ENCODE assay signal across 1 cellular context in the genomic region with DNA sequence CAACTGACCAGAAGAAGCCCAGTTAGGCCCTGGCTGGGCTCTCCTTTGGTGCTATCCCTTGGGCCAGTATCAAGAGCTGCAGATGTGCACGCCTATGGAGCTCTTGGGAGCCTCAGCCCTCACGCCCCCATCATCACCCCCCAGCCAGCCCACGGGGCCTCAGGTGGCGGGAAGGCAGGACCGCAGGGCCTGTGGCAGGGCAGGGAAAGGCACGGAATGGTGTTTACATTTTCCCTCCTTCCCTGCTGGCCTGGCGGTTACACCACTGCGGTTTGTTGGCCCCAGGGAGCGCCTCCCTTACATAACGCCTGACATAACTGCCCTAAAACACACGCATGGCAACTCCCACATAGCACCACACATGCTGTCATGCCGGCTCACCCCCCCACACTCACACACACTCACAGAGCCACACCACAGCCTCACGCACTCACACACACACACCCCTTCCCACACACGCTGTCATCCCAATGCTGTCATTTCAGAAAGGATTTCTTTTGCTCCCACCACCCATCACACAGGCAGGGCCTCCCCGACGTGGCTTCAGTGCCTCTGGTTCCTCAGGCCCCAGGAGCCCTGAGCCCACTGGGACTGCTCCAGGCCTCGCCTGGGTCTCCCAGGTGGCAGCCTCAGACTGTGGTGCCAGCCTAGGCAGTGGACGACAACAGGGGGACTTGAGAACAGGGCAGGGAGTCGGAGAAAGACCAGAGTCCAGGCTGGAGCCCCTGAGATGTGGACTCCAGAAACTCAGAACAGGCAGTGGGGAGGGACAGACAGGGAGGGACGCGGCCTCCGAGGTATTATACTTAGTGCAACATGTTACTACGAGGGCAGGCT.
TF ChIP-seq lines count a peak whose summit lies in the region.

No MANE protein-coding gene starts in this region.

TF ChIP-seq in HepG2, 621 proteins besides CTCF, POLR2A, EP300 and RAD21 (continued from another document and continues in another):
- TF ChIP-seq SOX6 (IDR thresholded peaks at IDR 0.05) (no peak), SOX6 (CRISPR knock-in tag; IDR thresholded peaks at IDR 0.05) (peak; percentile 90), FOXK1 (CRISPR knock-in tag; IDR thresholded peaks at IDR 0.05; ENCODE audit: borderline replicate concordance, low read depth) (peak; percentile 98), IRX3 (CRISPR knock-in tag; IDR thresholded peaks at IDR 0.05; ENCODE audit: borderline replicate concordance, low read depth) (0 out of 2 replicates have a peak, but pooled peaks have one; percentile 11), ZBTB40 (IDR thresholded peaks at IDR 0.05) (no peak), ZBTB40 (CRISPR knock-in tag; IDR thresholded peaks at IDR 0.05) (peak; percentile 85), MBNL3 (CRISPR knock-in tag; conservative IDR thresholded peaks at IDR 0.05) (no peak), ZBTB7B (CRISPR knock-in tag; IDR thresholded peaks at IDR 0.05) (peak; percentile 91), SP140L (CRISPR knock-in tag; IDR thresholded peaks at IDR 0.05; ENCODE audit: borderline replicate concordance) (no peak), ZBTB26 (CRISPR knock-in tag; IDR thresholded peaks at IDR 0.05; ENCODE audit: borderline replicate concordance) (no peak; the same call in 1 of the 2 replicates), ZNF329 (CRISPR knock-in tag; IDR thresholded peaks at IDR 0.05; ENCODE audit: low read depth) (peak; percentile 82; the same call in 1 of the 2 replicates), NPAS2 (CRISPR knock-in tag; IDR thresholded peaks at IDR 0.05; ENCODE audit: borderline replicate concordance) (no peak), NFRKB (IDR thresholded peaks at IDR 0.05) (no peak), HOXA9 (CRISPR knock-in tag; IDR thresholded peaks at IDR 0.05; ENCODE audit: borderline replicate concordance) (no peak), ISX (CRISPR knock-in tag; conservative IDR thresholded peaks at IDR 0.05) (no peak), PBX2 (CRISPR knock-in tag; IDR thresholded peaks at IDR 0.05) (no peak), FOXA3 (CRISPR knock-in tag; IDR thresholded peaks at IDR 0.05) (peak; percentile 97), ZNF33B (CRISPR knock-in tag; IDR thresholded peaks at IDR 0.05) (no peak), ZHX2 (IDR thresholded peaks at IDR 0.05; ENCODE audit: low read depth) (peak; percentile 77), ZHX2 (CRISPR knock-in tag; IDR thresholded peaks at IDR 0.05; ENCODE audit: borderline replicate concordance) (no peak), TBP (CRISPR knock-in tag; IDR thresholded peaks at IDR 0.05) (no peak), PHF21A (CRISPR knock-in tag; IDR thresholded peaks at IDR 0.05) (peak; percentile 91), ZSCAN31 (CRISPR knock-in tag; IDR thresholded peaks at IDR 0.05; ENCODE audit: low read depth) (peak; percentile 91; the same call in 1 of the 2 replicates), ZUFSP (CRISPR knock-in tag; IDR thresholded peaks at IDR 0.05; ENCODE audit: borderline replicate concordance) (no peak)
- TF ChIP-seq, protein P1, sequence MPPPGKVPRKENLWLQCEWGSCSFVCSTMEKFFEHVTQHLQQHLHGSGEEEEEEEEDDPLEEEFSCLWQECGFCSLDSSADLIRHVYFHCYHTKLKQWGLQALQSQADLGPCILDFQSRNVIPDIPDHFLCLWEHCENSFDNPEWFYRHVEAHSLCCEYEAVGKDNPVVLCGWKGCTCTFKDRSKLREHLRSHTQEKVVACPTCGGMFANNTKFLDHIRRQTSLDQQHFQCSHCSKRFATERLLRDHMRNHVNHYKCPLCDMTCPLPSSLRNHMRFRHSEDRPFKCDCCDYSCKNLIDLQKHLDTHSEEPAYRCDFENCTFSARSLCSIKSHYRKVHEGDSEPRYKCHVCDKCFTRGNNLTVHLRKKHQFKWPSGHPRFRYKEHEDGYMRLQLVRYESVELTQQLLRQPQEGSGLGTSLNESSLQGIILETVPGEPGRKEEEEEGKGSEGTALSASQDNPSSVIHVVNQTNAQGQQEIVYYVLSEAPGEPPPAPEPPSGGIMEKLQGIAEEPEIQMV (CRISPR knock-in tag; IDR thresholded peaks at IDR 0.05; ENCODE audit: low read depth): peak; percentile 73; the same call in 1 of the 2 replicates
- TF ChIP-seq, protein P2, sequence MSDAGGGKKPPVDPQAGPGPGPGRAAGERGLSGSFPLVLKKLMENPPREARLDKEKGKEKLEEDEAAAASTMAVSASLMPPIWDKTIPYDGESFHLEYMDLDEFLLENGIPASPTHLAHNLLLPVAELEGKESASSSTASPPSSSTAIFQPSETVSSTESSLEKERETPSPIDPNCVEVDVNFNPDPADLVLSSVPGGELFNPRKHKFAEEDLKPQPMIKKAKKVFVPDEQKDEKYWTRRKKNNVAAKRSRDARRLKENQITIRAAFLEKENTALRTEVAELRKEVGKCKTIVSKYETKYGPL (CRISPR knock-in tag; IDR thresholded peaks at IDR 0.05): peak; percentile 98
- TF ChIP-seq, protein P3, sequence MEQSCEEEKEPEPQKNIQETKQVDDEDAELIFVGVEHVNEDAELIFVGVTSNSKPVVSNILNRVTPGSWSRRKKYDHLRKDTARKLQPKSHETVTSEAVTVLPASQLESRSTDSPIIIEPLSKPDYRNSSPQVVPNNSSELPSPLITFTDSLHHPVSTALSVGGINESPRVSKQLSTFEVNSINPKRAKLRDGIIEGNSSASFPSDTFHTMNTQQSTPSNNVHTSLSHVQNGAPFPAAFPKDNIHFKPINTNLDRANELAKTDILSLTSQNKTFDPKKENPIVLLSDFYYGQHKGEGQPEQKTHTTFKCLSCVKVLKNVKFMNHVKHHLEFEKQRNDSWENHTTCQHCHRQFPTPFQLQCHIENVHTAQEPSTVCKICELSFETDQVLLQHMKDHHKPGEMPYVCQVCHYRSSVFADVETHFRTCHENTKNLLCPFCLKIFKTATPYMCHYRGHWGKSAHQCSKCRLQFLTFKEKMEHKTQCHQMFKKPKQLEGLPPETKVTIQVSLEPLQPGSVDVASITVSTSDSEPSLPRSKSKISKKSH (CRISPR knock-in tag; IDR thresholded peaks at IDR 0.05; ENCODE audit: borderline replicate concordance): peak; percentile 12
